9 cellular contexts compared by ENCODE assay signal in the genomic region with DNA sequence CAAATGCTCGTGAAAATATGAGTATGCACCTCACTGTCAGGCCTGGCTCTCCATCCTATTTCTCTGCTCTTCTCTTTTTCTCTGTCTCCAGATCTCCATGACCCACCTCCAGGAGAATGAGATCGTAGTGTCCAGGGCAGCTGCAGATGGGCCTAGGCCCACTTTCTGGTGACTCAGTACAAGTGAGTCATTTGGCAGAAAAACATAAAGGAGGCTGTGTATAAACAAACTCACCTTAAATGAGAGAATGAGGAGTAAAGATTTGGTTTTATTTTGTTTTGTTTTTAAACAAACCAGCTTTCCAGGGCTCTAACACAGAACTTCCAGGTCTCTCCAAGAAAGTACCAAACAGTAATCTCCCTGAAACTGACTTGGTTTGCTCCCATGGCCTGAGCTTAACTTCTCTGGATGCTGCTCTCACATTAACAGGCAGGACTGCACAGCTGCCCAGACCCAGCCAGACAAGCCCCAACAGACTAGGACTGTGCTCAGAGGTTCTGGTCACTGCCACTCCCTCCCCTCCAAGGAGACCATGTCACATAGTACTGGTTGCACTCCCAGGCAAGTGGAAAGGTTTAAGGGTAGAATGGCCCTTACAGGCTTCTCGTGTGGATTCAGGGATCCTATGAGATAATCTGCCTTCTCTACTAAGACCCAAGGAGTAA. TPM values are rescaled to one million over a fixed set of nuclear protein-coding genes. Genes with fewer than 3 reads are reported as not detected.
A peak's percentile ranks its signal among the peaks of the same experiment; 100 is the strongest.
DNase-seq lines count a peak whose midpoint lies in the region; ATAC-seq and TF ChIP-seq lines count a peak whose summit lies in the region.
"Had no signal": no experiment of that assay in that cellular context is flagged by ENCODE, and none has a peak within 500 bp of the region (broad histone marks: within the 10 kb centered on the region; RNA-seq: fewer than 3 reads in every experiment).

No MANE protein-coding gene starts in this region.

- H3K27me3 ChIP-seq in BJ (ENCODE audit: control insufficient read depth, insufficient read depth, low read length): no peaks in the 10 kb centered on the region

- H3K27me3 Mint-ChIP-seq in chondrocyte (ENCODE audit: low read depth): no peaks in the 10 kb centered on the region
- peaks cover 15% of the 10 kb centered on the region for H3K27me3 Mint-ChIP-seq in nephron (ENCODE audit: low read depth)
- H3K27me3 Mint-ChIP-seq in stimulated activated naive CD8-positive, alpha-beta T cell treated with anti-CD3 and anti-CD28 coated beads, Interleukin-15, amount 100 ng/mL, for 72 hours: peaks cover 24% of the 10 kb centered on the region

- no peak for TF ChIP-seq CTCF in BJ (IDR thresholded peaks at IDR 0.05; ENCODE audit: insufficient read depth, low read depth, low read length)
- no peak for TF ChIP-seq CTCF in chondrocyte (IDR thresholded peaks at IDR 0.05)
- TF ChIP-seq CTCF in nephron (IDR thresholded peaks at IDR 0.05; ENCODE audit: unreplicated experiment in 3 of 3): no peak

- H3K36me3 Mint-ChIP-seq in chondrocyte (ENCODE audit: low read depth) (no peaks in the 10 kb centered on the region), nephron (ENCODE audit: low read depth) (no peaks in the 10 kb centered on the region)

- H3K9me3 Mint-ChIP-seq in chondrocyte (ENCODE audit: low read depth) (no peaks in the 10 kb centered on the region), nephron (no peaks in the 10 kb centered on the region)
- no peaks in the 10 kb centered on the region for H3K9me3 Mint-ChIP-seq in stimulated activated naive CD8-positive, alpha-beta T cell treated with anti-CD3 and anti-CD28 coated beads, Interleukin-15, amount 100 ng/mL, for 72 hours
- H3K9me3 Mint-ChIP-seq: activated naive CD8-positive, alpha-beta T cell treated with anti-CD3 and anti-CD28 coated beads, Interleukin-2, amount 50 U/mL, for 24 hours had no signal

- H3K4me1 Mint-ChIP-seq in chondrocyte (ENCODE audit: low read depth) (peaks cover 59% of the 10 kb centered on the region), nephron (peaks cover 44% of the 10 kb centered on the region)
- H3K4me1 Mint-ChIP-seq in stimulated activated naive CD8-positive, alpha-beta T cell treated with anti-CD3 and anti-CD28 coated beads, Interleukin-15, amount 100 ng/mL, for 72 hours: peaks cover 36% of the 10 kb centered on the region

- DNase-seq in BJ (ENCODE audit: low read depth) (peak; percentile 52), LHCN-M2 (ENCODE audit: low read depth) (peak; percentile 88), chondrocyte (ENCODE audit: low spot score) (no peak), HK-2 (ENCODE audit: unreplicated experiment) (no peak), SK-N-DZ (ENCODE audit: low spot score) (no peak)
- DNase-seq in stimulated activated naive CD8-positive, alpha-beta T cell treated with anti-CD3 and anti-CD28 coated beads, Interleukin-15, amount 100 ng/mL, for 72 hours: no peak
- DNase-seq: activated naive CD8-positive, alpha-beta T cell treated with anti-CD3 and anti-CD28 coated beads, Interleukin-2, amount 50 U/mL, for 24 hours had no signal

- ATAC-seq in GM21390 (IDR thresholded peaks at IDR 0.05; ENCODE audit: unreplicated experiment): no peak
- ATAC-seq in stimulated activated naive CD8-positive, alpha-beta T cell treated with anti-CD3 and anti-CD28 coated beads, Interleukin-15, amount 100 ng/mL, for 72 hours: no peak
- ATAC-seq: activated naive CD8-positive, alpha-beta T cell treated with anti-CD3 and anti-CD28 coated beads, Interleukin-2, amount 50 U/mL, for 24 hours had no signal

- no peak overlapping the region for H3K4me3 ChIP-seq in BJ (ENCODE audit: low read depth, low read length)

- H3K4me3 Mint-ChIP-seq in chondrocyte (ENCODE audit: unreplicated experiment) (no peak overlapping the region), nephron (peak overlapping the region; percentile 76 to 85 (median 81))
- no peak overlapping the region for H3K4me3 Mint-ChIP-seq in stimulated activated naive CD8-positive, alpha-beta T cell treated with anti-CD3 and anti-CD28 coated beads, Interleukin-15, amount 100 ng/mL, for 72 hours

- H3K27ac Mint-ChIP-seq in chondrocyte (ENCODE audit: unreplicated experiment) (peak overlapping the region; percentile 71), nephron (no peak overlapping the region)
- no peak overlapping the region for H3K27ac Mint-ChIP-seq in stimulated activated naive CD8-positive, alpha-beta T cell treated with anti-CD3 and anti-CD28 coated beads, Interleukin-15, amount 100 ng/mL, for 72 hours

- POLR2A ChIA-PET in BJ (lab: Charles Lee): interaction anchor here (0.5 kb wide), 1 partner anchor 137 kb away, joined by 3 read pairs; no protein-coding TSS in a partner anchor

- H3K36me3 ChIP-seq in BJ (ENCODE audit: control insufficient read depth, insufficient read depth, low read length): no peaks in the 10 kb centered on the region

- CTCF ChIA-PET in BJ (lab: Yijun Ruan, JAX): interaction anchor here (1.1 to 1.2 kb wide), 2 partner anchors 15 to 73 kb away, joined by 3 to 5 read pairs; no protein-coding TSS in a partner anchor

RNA-seq across cellular contexts. Expression of gene HEG1, which starts 1.5 kb away (rescaled TPM):
- 83.4 and 94.7 TPM in 2 replicates for polyA plus RNA-seq in BJ (2011; rRNA removed)
- 121 and 208 TPM in 2 replicates for polyA minus RNA-seq in BJ (2011; rRNA and poly(A)+ RNA removed)
- 19.9 and 28.0 TPM in 2 replicates for total RNA-seq in LHCN-M2 (2014; rRNA removed)
- polyA plus RNA-seq in LHCN-M2 (2012): 29.3 TPM
- 69.6 to 107 TPM (median 70.4 TPM) in 3 replicates for total RNA-seq in chondrocyte
- polyA plus RNA-seq in SK-N-DZ (2014; cell fraction: cytosol; rRNA removed): 2.4 and 8.2 TPM in 2 replicates
- polyA plus RNA-seq in SK-N-DZ (2014; cell fraction: nucleus; rRNA removed): 1.9 and 3.7 TPM in 2 replicates

Comparison
In these comparisons a context has a peak if more than half of its experiments do, and no peak if none do; other contexts are left out.
1. DNase-seq: peak in BJ (single experiment) and LHCN-M2 (single experiment); none in chondrocyte (single experiment), HK-2 (single experiment), SK-N-DZ (single experiment) and stimulated activated naive CD8-positive, alpha-beta T cell treated with anti-CD3 and anti-CD28 coated beads, Interleukin-15, amount 100 ng/mL, for 72 hours (0 of 2).
2. H3K4me3 Mint-ChIP-seq: peak in nephron (3 of 3); none in chondrocyte (single experiment) and stimulated activated naive CD8-positive, alpha-beta T cell treated with anti-CD3 and anti-CD28 coated beads, Interleukin-15, amount 100 ng/mL, for 72 hours (0 of 2).